In the genomic region with DNA sequence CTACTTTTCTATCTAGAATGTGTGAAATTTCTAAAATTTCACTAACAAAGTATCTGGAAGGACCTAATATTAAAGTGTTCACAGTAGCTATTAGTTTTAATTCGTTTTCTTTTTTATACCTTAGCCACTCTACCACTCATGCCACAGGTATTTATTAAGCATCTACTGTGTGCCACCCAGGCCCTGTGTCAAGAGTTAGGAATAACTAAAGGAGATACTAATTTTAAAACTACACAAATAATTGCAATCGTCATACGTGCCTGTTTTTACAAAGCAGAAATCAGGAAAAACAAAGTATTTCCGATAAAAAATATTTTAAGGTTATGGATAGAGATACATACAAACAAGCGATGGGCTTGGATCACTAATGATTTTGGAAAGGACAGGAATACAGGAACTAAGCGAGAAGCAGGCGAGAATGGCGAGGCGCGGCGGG, we compare ENCODE assay signal across 9 cellular contexts. TPM values are rescaled to one million over a fixed set of nuclear protein-coding genes. Genes with fewer than 3 reads are reported as not detected.
DNase-seq lines count a peak whose midpoint lies in the region; ATAC-seq and TF ChIP-seq lines count a peak whose summit lies in the region.
"Had no signal": no experiment of that assay in that cellular context is flagged by ENCODE, and none has a peak within 500 bp of the region (broad histone marks: within the 10 kb centered on the region; RNA-seq: fewer than 3 reads in every experiment).

No MANE protein-coding gene starts in this region.

- H3K4me3 ChIP-seq in GM06990 (replicated peaks; ENCODE audit: low read depth, low read length) (peak overlapping the region; percentile 89), SU-DHL-6 (ENCODE audit: insufficient read depth, low read length, poor library complexity, severe bottlenecking) (peak overlapping the region; percentile 40), fibroblast of lung (replicated peaks in 1 of 4; ENCODE audit: control extremely low read depth in 1 of 4, insufficient read depth in 1 of 4, low read depth in 3 of 4, low read length in 4 of 4) (peak overlapping the region; percentile 9 to 91 (median 64)), psoas muscle (peak overlapping the region; percentile 88)

- H3K4me1 ChIP-seq in fibroblast of lung (ENCODE audit: control insufficient read depth, extremely low read depth, insufficient read depth, low read length), result peaks cover 7% of the 10 kb centered on the region
- H3K4me1 ChIP-seq in psoas muscle, result peaks cover 29% of the 10 kb centered on the region

- no peaks in the 10 kb centered on the region for H3K27me3 ChIP-seq in GM06990 (replicated peaks; ENCODE audit: control insufficient read depth, insufficient read depth, low read length)
- H3K27me3 ChIP-seq in SU-DHL-6 (ENCODE audit: low read length), result no peaks in the 10 kb centered on the region
- H3K27me3 ChIP-seq in fibroblast of lung (ENCODE audit: control insufficient read depth, insufficient read depth, low read length), result no peaks in the 10 kb centered on the region
- H3K27me3 ChIP-seq in psoas muscle (ENCODE audit: insufficient read depth in 3 of 3, low read length in 2 of 3), result no peaks in the 10 kb centered on the region

- DNase-seq in GM06990 (ENCODE audit: extremely low read depth, insufficient read length), result no peak
- no peak for DNase-seq in fibroblast of lung (ENCODE audit: low read depth in 2 of 2)
- DNase-seq in psoas muscle, result no peak
- DNase-seq in NCI-H2227 (lab: John Stamatoyannopoulos, UW; ENCODE audit: unreplicated experiment), result no peak
- no peak for DNase-seq in SIG-M5 (lab: John Stamatoyannopoulos, UW)

- no peak for ATAC-seq in psoas muscle
- no peak for ATAC-seq in GM19035 (IDR thresholded peaks at IDR 0.05; ENCODE audit: unreplicated experiment)
- no peak for ATAC-seq in GM21360 (IDR thresholded peaks at IDR 0.05; ENCODE audit: unreplicated experiment)

- peaks cover 1% of the 10 kb centered on the region; the same call in 1 of the 2 replicates for H3K36me3 ChIP-seq in GM06990 (ENCODE audit: control insufficient read depth, insufficient read depth, low read length)
- H3K36me3 ChIP-seq in SU-DHL-6 (ENCODE audit: low read length), result no peaks in the 10 kb centered on the region
- no peaks in the 10 kb centered on the region for H3K36me3 ChIP-seq in fibroblast of lung (ENCODE audit: control insufficient read depth, insufficient read depth, low read length)
- no peaks in the 10 kb centered on the region for H3K36me3 ChIP-seq in psoas muscle (ENCODE audit: insufficient read depth in 1 of 2, low read depth in 1 of 2)

- H3F3A ChIP-seq in SU-DHL-6 (ENCODE audit: insufficient read depth), result peaks cover 20% of the 10 kb centered on the region

- H4K20me1 ChIP-seq in SU-DHL-6 (ENCODE audit: low read depth, low read length) (no peaks in the 10 kb centered on the region), fibroblast of lung (ENCODE audit: control insufficient read depth, extremely low read depth, insufficient read depth, low read length) (no peaks in the 10 kb centered on the region)

- no peak for TF ChIP-seq CTCF in GM06990 (IDR thresholded peaks at IDR 0.05; ENCODE audit: insufficient read depth, low read length, poor library complexity, severe bottlenecking)
- TF ChIP-seq CTCF in SU-DHL-6 (IDR thresholded peaks at IDR 0.05; ENCODE audit: insufficient read depth, low read length, poor library complexity, severe bottlenecking), result no peak
- no peak for TF ChIP-seq CTCF in fibroblast of lung (conservative IDR thresholded peaks at IDR 0.05 in 1 of 2, IDR thresholded peaks at IDR 0.05 in 1 of 2; ENCODE audit: low read depth in 1 of 2, low read length in 2 of 2)
- no peak for TF ChIP-seq CTCF in psoas muscle (IDR thresholded peaks at IDR 0.05)

- H2AFZ ChIP-seq in SU-DHL-6 (ENCODE audit: low read depth, low read length, severe bottlenecking) (peak overlapping the region; percentile 98), fibroblast of lung (ENCODE audit: low read length) (peak overlapping the region; percentile 50)

- peak overlapping the region; percentile 79 for H3K9ac ChIP-seq in SU-DHL-6 (ENCODE audit: low read length)
- peak overlapping the region; percentile 16 for H3K9ac ChIP-seq in fibroblast of lung (ENCODE audit: insufficient read depth, low read length)

- intact Hi-C loops in psoas muscle (cut with DNase I), result loop anchor here in 1 of 2 donors (2.0 kb wide), 1 partner anchor 15 kb away; no protein-coding TSS in a partner anchor

- peak overlapping the region; percentile 81 for H3K4me2 ChIP-seq in SU-DHL-6 (ENCODE audit: low read depth, low read length, poor library complexity, severe bottlenecking)
- H3K4me2 ChIP-seq in fibroblast of lung (ENCODE audit: extremely low read depth, insufficient read depth, low read length), result peak overlapping the region; percentile 26

- peaks cover 38% of the 10 kb centered on the region for H3K79me2 ChIP-seq in SU-DHL-6 (ENCODE audit: insufficient read depth, low read length)
- H3K79me2 ChIP-seq in fibroblast of lung (ENCODE audit: control insufficient read depth, insufficient read depth, low read length), result peaks cover 33% of the 10 kb centered on the region

- H3K9me3 ChIP-seq in SU-DHL-6 (ENCODE audit: insufficient read depth, low read length), result no peaks in the 10 kb centered on the region
- no peaks in the 10 kb centered on the region for H3K9me3 ChIP-seq in fibroblast of lung (ENCODE audit: control insufficient read depth, insufficient read depth, low read depth, low read length)
- no peaks in the 10 kb centered on the region for H3K9me3 ChIP-seq in psoas muscle

- H3K9me2 ChIP-seq in SU-DHL-6 (replicated peaks; ENCODE audit: insufficient read depth, low read length), result no peaks in the 10 kb centered on the region

- 0 out of 2 replicates have a peak overlapping the region, but pooled peaks have one; percentile 3 for H3K27ac ChIP-seq in SU-DHL-6 (ENCODE audit: low read depth, low read length)
- peak overlapping the region; percentile 58 for H3K27ac ChIP-seq in fibroblast of lung (ENCODE audit: insufficient read depth, low read length)
- peak overlapping the region; percentile 89 for H3K27ac ChIP-seq in psoas muscle

- WGBS in psoas muscle, 3 donors, result 3 to 5% (median 3%) methylated on average over 11 of the region's 11 CpGs

RNA-seq across cellular contexts. Expression of a gene that starts 0.5 kb away (rescaled TPM):
- total RNA-seq in fibroblast of lung, result 22.6 and 31.3 TPM in 2 replicates
- 8.9 and 11.4 TPM in 2 replicates for polyA plus RNA-seq in fibroblast of lung
- polyA plus RNA-seq in fibroblast of lung (2012), result 10.8 and 12.0 TPM in 2 replicates
- 51.1 and 84.0 TPM in 2 replicates for polyA minus RNA-seq in fibroblast of lung (ENCODE audit: low replicate concordance)
- total RNA-seq in psoas muscle, result 10 to 100 TPM; 29.4 to 47.0 (median 34.3) TPM
- 10 to 100 TPM; 13.0 to 14.5 (median 13.2) TPM for polyA plus RNA-seq in psoas muscle

RNA-seq across cellular contexts. Expression of a gene that starts 43.3 kb away (rescaled TPM):
- total RNA-seq in fibroblast of lung (under 0.01 TPM in 1 of 2 replicates, not detected in the other), psoas muscle (under 1 TPM in 1 of 4 donors, not detected in 3; 0.08 TPM)
- polyA plus RNA-seq in fibroblast of lung (not detected in 2 replicates), psoas muscle (under 1 TPM in 1 of 3 donors, not detected in 2; 0.01 TPM)
- not detected in 2 replicates for polyA plus RNA-seq in fibroblast of lung (2012)
- not detected in 2 replicates for polyA minus RNA-seq in fibroblast of lung (ENCODE audit: low replicate concordance)
- total RNA-seq: myocyte had no signal

Comparison
In these comparisons a context has a peak if more than half of its experiments do, and no peak if none do; other contexts are left out.
1. H3K27ac ChIP-seq: peak in every context shown above with its lines; median percentile 89 in psoas muscle; 58 in fibroblast of lung; 3 in SU-DHL-6.